Comparison of ENCODE assay signal across 11 cellular contexts in genomic region chr14:101839236-101839635, GRCh38.
A peak's percentile ranks its signal among the peaks of the same experiment; 100 is the strongest.
DNase-seq lines count a peak whose midpoint lies in the region; ATAC-seq, FAIRE-seq and TF ChIP-seq lines count a peak whose summit lies in the region.
"Had no signal": no experiment of that assay in that cellular context is flagged by ENCODE, and none has a peak within 500 bp of the region (broad histone marks: within the 10 kb centered on the region; RNA-seq: fewer than 3 reads in every experiment).

No MANE protein-coding gene starts in this region.

- H3K27me3 ChIP-seq in OCI-LY3 (ENCODE audit: low read depth, low read length) (no peaks in the 10 kb centered on the region), osteoblast (ENCODE audit: insufficient read depth, low read length) (no peaks in the 10 kb centered on the region)
- H3K27me3 ChIP-seq in naive thymus-derived CD4-positive, alpha-beta T cell (ENCODE audit: control insufficient read depth in 2 of 2, insufficient read depth in 2 of 2, low read length in 2 of 2): no peaks in the 10 kb centered on the region

- peak overlapping the region; percentile 15; the same call in 1 of the 2 replicates for H3K4me3 ChIP-seq in OCI-LY3 (ENCODE audit: low read length)
- H3K4me3 ChIP-seq in naive thymus-derived CD4-positive, alpha-beta T cell (ENCODE audit: low read length): no peak overlapping the region
- no peak overlapping the region for H3K4me3 ChIP-seq in osteoblast (ENCODE audit: insufficient read depth, low read length)
- H3K4me3 ChIP-seq: smooth muscle cell had no signal

- CTCF ChIA-PET in naive thymus-derived CD4-positive, alpha-beta T cell (lab: Charles Lee): interaction anchor here (0.6 kb wide), 1 partner anchor 13 kb away, joined by 6 read pairs; no protein-coding TSS in a partner anchor

- H4K20me1 ChIP-seq in OCI-LY3 (ENCODE audit: insufficient read depth, low read length) (peaks cover 11% of the 10 kb centered on the region), osteoblast (ENCODE audit: insufficient read depth, low read length) (peaks cover 53% of the 10 kb centered on the region)

- H3K9me3 Mint-ChIP-seq in naive thymus-derived CD4-positive, alpha-beta T cell: no peaks in the 10 kb centered on the region

- peak overlapping the region; percentile 68 for H3K4me2 ChIP-seq in OCI-LY3 (ENCODE audit: low read length)
- H3K4me2 ChIP-seq in osteoblast (ENCODE audit: insufficient read depth, low read length): no peak overlapping the region
- H3K4me2 ChIP-seq: smooth muscle cell had no signal

- peak overlapping the region; percentile 32 for H3K27ac ChIP-seq in OCI-LY3 (ENCODE audit: low read length)
- H3K27ac ChIP-seq in naive thymus-derived CD4-positive, alpha-beta T cell (ENCODE audit: low read depth, low read length): peak overlapping the region; percentile 64
- H3K27ac ChIP-seq in osteoblast (ENCODE audit: low read depth, low read length): no peak overlapping the region

- peak in 6 of 9 donors; percentile 47 to 58 (median 51) for DNase-seq in naive thymus-derived CD4-positive, alpha-beta T cell
- DNase-seq in osteoblast (ENCODE audit: insufficient read length, low spot score, missing footprints) (no peak), NCI-H526 treated with DMSO at 0.1 percent for 48 hours (lab: John Stamatoyannopoulos, UW) (no peak), HCEC 1CT (no peak), H54 (ENCODE audit: insufficient read length, low spot score) (no peak)
- DNase-seq: hypothalamus, NCI-H82 had no signal

- peak; percentile 33 for ATAC-seq in GM18861 (IDR thresholded peaks at IDR 0.05; ENCODE audit: unreplicated experiment)
- ATAC-seq in HG02588 (IDR thresholded peaks at IDR 0.05; ENCODE audit: unreplicated experiment): peak; percentile 41
- peak; percentile 52 for ATAC-seq in naive thymus-derived CD4-positive, alpha-beta T cell

- H3K9ac ChIP-seq in OCI-LY3 (ENCODE audit: low read length): peak overlapping the region; percentile 23; the same call in 1 of the 2 replicates

- peaks cover 0 to 27% (median 12%) of the 10 kb centered on the region in 5 donors for H3K36me3 Mint-ChIP-seq in naive thymus-derived CD4-positive, alpha-beta T cell

- H3K9me3 ChIP-seq in OCI-LY3 (ENCODE audit: insufficient read depth, low read length): no peaks in the 10 kb centered on the region
- no peaks in the 10 kb centered on the region for H3K9me3 ChIP-seq in naive thymus-derived CD4-positive, alpha-beta T cell (ENCODE audit: control insufficient read depth in 2 of 3, low read length in 3 of 3)
- no peaks in the 10 kb centered on the region for H3K9me3 ChIP-seq in osteoblast (ENCODE audit: low read depth, low read length)

- H3K36me3 ChIP-seq in OCI-LY3 (replicated peaks; ENCODE audit: low read depth, low read length) (peaks cover 4% of the 10 kb centered on the region), osteoblast (ENCODE audit: insufficient read depth, low read length) (no peaks in the 10 kb centered on the region)
- peaks cover 0 to 6% (median 4%) of the 10 kb centered on the region in 3 experiments for H3K36me3 ChIP-seq in naive thymus-derived CD4-positive, alpha-beta T cell (ENCODE audit: control insufficient read depth in 2 of 3, insufficient read depth in 3 of 3, low read length in 3 of 3)

- H3K79me2 ChIP-seq in OCI-LY3 (ENCODE audit: low read length) (peaks cover 56% of the 10 kb centered on the region), osteoblast (ENCODE audit: insufficient read depth, low read length) (peaks cover 88% of the 10 kb centered on the region)

- H2AFZ ChIP-seq in OCI-LY3 (ENCODE audit: low read depth, low read length) (no peak overlapping the region), osteoblast (ENCODE audit: low read length) (no peak overlapping the region)

- H3K4me3 Mint-ChIP-seq in naive thymus-derived CD4-positive, alpha-beta T cell: peak overlapping the region; percentile 52 to 88 (median 78)

- TF ChIP-seq CTCF in OCI-LY3 (IDR thresholded peaks at IDR 0.05; ENCODE audit: low read depth, low read length) (no peak), osteoblast (IDR thresholded peaks at IDR 0.05; ENCODE audit: extremely low read depth, low read depth, low read length) (no peak)

- POLR2A ChIA-PET in naive thymus-derived CD4-positive, alpha-beta T cell (lab: Charles Lee): interaction anchor here (0.6 to 2.1 kb wide), 4 partner anchors 10 to 40 kb away, joined by 3 to 9 read pairs (median 4); no protein-coding TSS in a partner anchor

- H3K27ac Mint-ChIP-seq in naive thymus-derived CD4-positive, alpha-beta T cell: peak overlapping the region; percentile 75 to 98 (median 94)

- H3K4me1 ChIP-seq in OCI-LY3 (ENCODE audit: low read length): peaks cover 58% of the 10 kb centered on the region
- H3K4me1 ChIP-seq in naive thymus-derived CD4-positive, alpha-beta T cell (ENCODE audit: control insufficient read depth in 2 of 2, insufficient read depth in 2 of 2, low read length in 2 of 2): peaks cover 58 to 94% of the 10 kb centered on the region in 2 donors
- peaks cover 22% of the 10 kb centered on the region for H3K4me1 ChIP-seq in osteoblast (ENCODE audit: insufficient read depth, low read length)

- no peak for TF ChIP-seq POLR2A in H54 (IDR thresholded peaks at IDR 0.05; ENCODE audit: low read depth, low read length)

- FAIRE-seq in H54 (lab: Jason Lieb, UNC): no peak

- H3K27me3 Mint-ChIP-seq in naive thymus-derived CD4-positive, alpha-beta T cell: no peaks in the 10 kb centered on the region

- peaks cover 70 to 98% (median 88%) of the 10 kb centered on the region in 7 donors for H3K4me1 Mint-ChIP-seq in naive thymus-derived CD4-positive, alpha-beta T cell

- intact Hi-C loops in naive thymus-derived CD4-positive, alpha-beta T cell (cut with micrococcal nuclease): loop anchor here in 1 of 2 donors (1.0 kb wide), 1 partner anchor 14 kb away; no protein-coding TSS in a partner anchor

Comparison
In these comparisons a context has a peak if more than half of its experiments do, and no peak if none do; other contexts are left out.
1. DNase-seq: peak in naive thymus-derived CD4-positive, alpha-beta T cell (6 of 9); none in osteoblast (single experiment), NCI-H526 treated with DMSO at 0.1 percent for 48 hours (single experiment), HCEC 1CT (single experiment) and H54 (single experiment).
2. Peak in every context shown above with its lines, with median percentiles within 50 percentile points of each other: ATAC-seq.